Comparison of ENCODE assay signal across 1 cellular context in genomic region chr9:116152941-116153764, GRCh38.
A peak's percentile ranks its signal among the peaks of the same experiment; 100 is the strongest.
TF ChIP-seq lines count a peak whose summit lies in the region.

No MANE protein-coding gene starts in this region.

TF ChIP-seq in endothelial cell of umbilical vein, 7 proteins besides CTCF, POLR2A, EP300 and RAD21:
- TF ChIP-seq FOS (IDR thresholded peaks at IDR 0.05; ENCODE audit: borderline replicate concordance, insufficient read depth, low read length) (peak; percentile 4), EZH2 (IDR thresholded peaks at IDR 0.05; ENCODE audit: borderline replicate concordance, low read depth, low read length, severe bottlenecking) (no peak)
